28 cellular contexts compared by ENCODE assay signal in the genomic region with DNA sequence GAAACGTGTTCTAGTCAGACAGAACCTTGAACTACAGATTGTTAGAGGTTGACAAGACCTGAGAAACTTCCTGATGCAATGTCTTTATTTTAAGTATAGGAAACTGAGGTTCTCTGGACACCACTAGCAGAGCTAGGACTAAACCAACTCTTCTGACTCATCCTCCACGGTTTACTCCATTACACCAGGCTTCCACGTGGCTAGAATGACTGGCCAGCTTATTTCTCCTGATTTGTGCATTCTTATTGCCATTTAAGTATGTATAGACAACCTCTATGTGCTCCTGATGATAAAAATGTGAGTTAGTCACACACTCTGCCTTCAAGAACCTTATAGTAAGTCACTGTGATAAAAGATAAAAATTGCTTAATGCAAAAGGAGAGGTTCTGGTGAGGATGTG.
DNase-seq lines count a peak whose midpoint lies in the region; TF ChIP-seq lines count a peak whose summit lies in the region.
"Had no signal": no experiment of that assay in that cellular context is flagged by ENCODE, and none has a peak within 500 bp of the region (broad histone marks: within the 10 kb centered on the region; RNA-seq: fewer than 3 reads in every experiment).

No MANE protein-coding gene starts in this region.

- dilution Hi-C loops in mammary epithelial cell (cut with HindIII; ENCODE audit: low sequenced_read_pairs) = no loop called here

- H3K79me2 ChIP-seq in mammary epithelial cell (ENCODE audit: insufficient read depth, low read length) = no peaks in the 10 kb centered on the region
- no peaks in the 10 kb centered on the region for H3K79me2 ChIP-seq in fibroblast of lung (ENCODE audit: control insufficient read depth, insufficient read depth, low read length)

- CTCF ChIA-PET in mammary epithelial cell (lab: Charles Lee; ENCODE audit: low non-redundant PET) = no interaction called here

- no peak overlapping the region for H3K4me3 ChIP-seq in mammary epithelial cell (replicated peaks in 1 of 3; ENCODE audit: insufficient read depth in 1 of 3, low read depth in 2 of 3, low read length in 3 of 3)
- H3K4me3 ChIP-seq in breast epithelium = no peak overlapping the region
- H3K4me3 ChIP-seq in fibroblast of lung (replicated peaks in 1 of 4; ENCODE audit: control extremely low read depth in 1 of 4, insufficient read depth in 1 of 4, low read depth in 3 of 4, low read length in 4 of 4) = no peak overlapping the region
- H3K4me3 ChIP-seq: coronary artery, gastrocnemius medialis, MG63, thyroid gland, vagina had no signal

- H4K20me1 ChIP-seq in mammary epithelial cell (ENCODE audit: insufficient read depth, low read length) (no peaks in the 10 kb centered on the region), fibroblast of lung (ENCODE audit: control insufficient read depth, extremely low read depth, insufficient read depth, low read length) (no peaks in the 10 kb centered on the region)

- H3K27me3 ChIP-seq in mammary epithelial cell (ENCODE audit: insufficient read depth, low read length) = no peaks in the 10 kb centered on the region
- H3K27me3 ChIP-seq in breast epithelium = no peaks in the 10 kb centered on the region
- no peaks in the 10 kb centered on the region for H3K27me3 ChIP-seq in fibroblast of lung (ENCODE audit: control insufficient read depth, insufficient read depth, low read length)
- H3K27me3 ChIP-seq: gastrocnemius medialis, MG63, thyroid gland, vagina had no signal

- H3K27ac ChIP-seq in mammary epithelial cell (ENCODE audit: insufficient read depth, low read depth, low read length) (no peak overlapping the region), breast epithelium (no peak overlapping the region), fibroblast of lung (ENCODE audit: insufficient read depth, low read length) (no peak overlapping the region)
- H3K27ac ChIP-seq: 22Rv1, coronary artery, gastrocnemius medialis, RWPE1, thyroid gland, vagina had no signal

- H3K9ac ChIP-seq in mammary epithelial cell (ENCODE audit: insufficient read depth, low read length) (no peak overlapping the region), fibroblast of lung (ENCODE audit: insufficient read depth, low read length) (no peak overlapping the region)
- H3K9ac ChIP-seq: SK-N-SH had no signal

- H3K36me3 ChIP-seq in mammary epithelial cell (ENCODE audit: insufficient read depth, low read length) (no peaks in the 10 kb centered on the region), breast epithelium (no peaks in the 10 kb centered on the region), fibroblast of lung (ENCODE audit: control insufficient read depth, insufficient read depth, low read length) (no peaks in the 10 kb centered on the region)
- H3K36me3 ChIP-seq: gastrocnemius medialis, MG63, thyroid gland, vagina had no signal

- H3K4me2 ChIP-seq in mammary epithelial cell (ENCODE audit: insufficient read depth, low read depth, low read length) = no peak overlapping the region
- H3K4me2 ChIP-seq in fibroblast of lung (ENCODE audit: extremely low read depth, insufficient read depth, low read length) = no peak overlapping the region
- H3K4me2 ChIP-seq: SK-N-SH had no signal

- TF ChIP-seq POLR2A in breast epithelium (IDR thresholded peaks at IDR 0.05) (no peak), erythroblast (IDR thresholded peaks at IDR 0.05; ENCODE audit: low read length) (no peak)

- no TSS peak for BruUV-seq in mammary epithelial cell (replicated peaks; lab: Mats Ljungman, UMichigan)

- in situ Hi-C loops in mammary epithelial cell (cut with MboI; ENCODE audit: low sequenced_read_pairs in 2 of 2) = no loop called here

- 4% methylated on average over 3 of the region's 3 CpGs for WGBS in mammary epithelial cell (ENCODE audit: low coverage, missing lambda C conversion rate)

- DNase-seq in mammary epithelial cell (peak; percentile 3), breast epithelium (ENCODE audit: low spot score in 2 of 2) (no peak), SW480 (ENCODE audit: low spot score) (peak; percentile 3), fibroblast of lung (ENCODE audit: low read depth in 2 of 2) (peak; percentile 34 to 45), erythroblast (lab: John Stamatoyannopoulos, UW) (no peak), nucleus accumbens (lab: John Stamatoyannopoulos, UW) (no peak)
- DNase-seq in NK-92 treated with Interleukin-12 subunit alpha and Interleukin-12 subunit beta, amount 100 ng/mL, for 24 hours (lab: John Stamatoyannopoulos, UW) = no peak
- DNase-seq in stimulated activated CD4-positive, alpha-beta T cell treated with anti-CD3 and anti-CD28 coated beads, Interleukin-12 subunit alpha, Interleukin-12 subunit beta, amount 100 ng/mL, for 4 hours = no peak
- DNase-seq: activated CD4-positive, alpha-beta T cell treated with anti-CD3 and anti-CD28 coated beads for 4 hours; activated CD8-positive, alpha-beta memory T cell treated with anti-CD3 and anti-CD28 coated beads for 24 hours; activated gamma-delta T cell; AML-193; CD4-positive, alpha-beta T cell; effector memory CD8-positive, alpha-beta T cell; gastrocnemius medialis; hippocampal formation; immature natural killer cell; mesendoderm; MG63; NCI-H1417; NCI-H2081; NCI-H345; SK-N-SH; thyroid gland had no signal

- H3K4me1 ChIP-seq in mammary epithelial cell (ENCODE audit: insufficient read depth, low read length) (no peaks in the 10 kb centered on the region), breast epithelium (no peaks in the 10 kb centered on the region), fibroblast of lung (ENCODE audit: control insufficient read depth, extremely low read depth, insufficient read depth, low read length) (no peaks in the 10 kb centered on the region)
- H3K4me1 ChIP-seq: thyroid gland, vagina had no signal

- H3K9me3 ChIP-seq in mammary epithelial cell (replicated peaks; ENCODE audit: insufficient read depth, low read length) (no peaks in the 10 kb centered on the region), breast epithelium (no peaks in the 10 kb centered on the region), fibroblast of lung (ENCODE audit: control insufficient read depth, insufficient read depth, low read depth, low read length) (no peaks in the 10 kb centered on the region)
- H3K9me3 ChIP-seq: gastrocnemius medialis, MG63, SK-N-SH, thyroid gland, vagina had no signal

- TF ChIP-seq CTCF in mammary epithelial cell (conservative IDR thresholded peaks at IDR 0.05 in 1 of 2, IDR thresholded peaks at IDR 0.05 in 1 of 2; ENCODE audit: extremely low read depth in 1 of 2, insufficient read depth in 1 of 2, low read depth in 1 of 2, low read length in 2 of 2) = no peak
- no peak for TF ChIP-seq CTCF in breast epithelium (IDR thresholded peaks at IDR 0.05)
- TF ChIP-seq CTCF in fibroblast of lung (conservative IDR thresholded peaks at IDR 0.05 in 1 of 2, IDR thresholded peaks at IDR 0.05 in 1 of 2; ENCODE audit: low read depth in 1 of 2, low read length in 2 of 2) = no peak

- no peak overlapping the region for H2AFZ ChIP-seq in mammary epithelial cell (ENCODE audit: low read depth, low read length)
- no peak overlapping the region for H2AFZ ChIP-seq in fibroblast of lung (ENCODE audit: low read length)

- intact Hi-C loops in mammary epithelial cell (cut with micrococcal nuclease) = no loop called here
- intact Hi-C loops in breast epithelium (cut with DNase I; ENCODE audit: low total_unique reads) = no loop called here

Comparison
In these comparisons a context has a peak if more than half of its experiments do, and no peak if none do; other contexts are left out.
1. DNase-seq: peak in mammary epithelial cell (single experiment), SW480 (single experiment) and fibroblast of lung (2 of 2); none in breast epithelium (0 of 2), erythroblast (0 of 2), NK-92 treated with Interleukin-12 subunit alpha and Interleukin-12 subunit beta, amount 100 ng/mL, for 24 hours (single experiment), nucleus accumbens (0 of 56) and stimulated activated CD4-positive, alpha-beta T cell treated with anti-CD3 and anti-CD28 coated beads, Interleukin-12 subunit alpha, Interleukin-12 subunit beta, amount 100 ng/mL, for 4 hours (single experiment).